Comparison of ENCODE assay signal across 9 cellular contexts in genomic region chr18:38611036-38611964, GRCh38.
DNase-seq lines count a peak whose midpoint lies in the region; ATAC-seq and TF ChIP-seq lines count a peak whose summit lies in the region.
"Had no signal": no experiment of that assay in that cellular context is flagged by ENCODE, and none has a peak within 500 bp of the region (broad histone marks: within the 10 kb centered on the region; RNA-seq: fewer than 3 reads in every experiment).

No MANE protein-coding gene starts in this region.

- CTCF ChIA-PET in activated CD4-positive, alpha-beta memory T cell treated with anti-CD3 and anti-CD28 coated beads for 36 hours (lab: Charles Lee): no interaction called here
- CTCF ChIA-PET in activated CD4-positive, alpha-beta memory T cell treated with anti-CD3 and anti-CD28 coated beads, Interleukin-2, amount 10 ng/mL, durations not matched to agents 7 days and 5 days (lab: Charles Lee): no interaction called here
- CTCF ChIA-PET in HEK293T (lab: Yijun Ruan, JAX): no interaction called here

- no peaks in the 10 kb centered on the region for H3K36me3 Mint-ChIP-seq in activated CD4-positive, alpha-beta memory T cell treated with anti-CD3 and anti-CD28 coated beads for 36 hours
- no peaks in the 10 kb centered on the region for H3K36me3 Mint-ChIP-seq in activated CD4-positive, alpha-beta memory T cell treated with anti-CD3 and anti-CD28 coated beads, Interleukin-2, amount 10 ng/mL, durations not matched to agents 7 days and 5 days (ENCODE audit: low read depth)
- H3K36me3 Mint-ChIP-seq: memory B cell had no signal

- H3K27ac Mint-ChIP-seq in activated CD4-positive, alpha-beta memory T cell treated with anti-CD3 and anti-CD28 coated beads for 36 hours: peak overlapping the region; percentile 69
- no peak overlapping the region for H3K27ac Mint-ChIP-seq in activated CD4-positive, alpha-beta memory T cell treated with anti-CD3 and anti-CD28 coated beads, Interleukin-2, amount 10 ng/mL, durations not matched to agents 7 days and 5 days
- H3K27ac Mint-ChIP-seq: memory B cell had no signal

- DNase-seq in activated CD4-positive, alpha-beta memory T cell treated with anti-CD3 and anti-CD28 coated beads for 36 hours: peak; percentile 39
- DNase-seq in activated CD4-positive, alpha-beta memory T cell treated with anti-CD3 and anti-CD28 coated beads, Interleukin-2, amount 10 ng/mL, durations not matched to agents 7 days and 5 days: no peak
- DNase-seq in stimulated activated CD4-positive, alpha-beta T cell treated with anti-CD3 and anti-CD28 coated beads, Interleukin-15, amount 100 ng/mL, for 24 hours: peak; percentile 44
- DNase-seq in inferior parietal cortex (ENCODE audit: extremely low spot score) (no peak), HCEC 1CT (no peak), HEK293T (ENCODE audit: extremely low spot score) (no peak)

- no peak overlapping the region for H3K4me3 Mint-ChIP-seq in activated CD4-positive, alpha-beta memory T cell treated with anti-CD3 and anti-CD28 coated beads for 36 hours
- no peak overlapping the region for H3K4me3 Mint-ChIP-seq in activated CD4-positive, alpha-beta memory T cell treated with anti-CD3 and anti-CD28 coated beads, Interleukin-2, amount 10 ng/mL, durations not matched to agents 7 days and 5 days
- H3K4me3 Mint-ChIP-seq: memory B cell had no signal

- intact Hi-C loops in activated CD4-positive, alpha-beta memory T cell treated with anti-CD3 and anti-CD28 coated beads for 36 hours (cut with micrococcal nuclease): loop anchor here (1.0 to 2.0 kb wide), 2 partner anchors 32 to 330 kb away; no protein-coding TSS in a partner anchor

- H3K9me3 Mint-ChIP-seq in activated CD4-positive, alpha-beta memory T cell treated with anti-CD3 and anti-CD28 coated beads for 36 hours: no peaks in the 10 kb centered on the region
- H3K9me3 Mint-ChIP-seq in activated CD4-positive, alpha-beta memory T cell treated with anti-CD3 and anti-CD28 coated beads, Interleukin-2, amount 10 ng/mL, durations not matched to agents 7 days and 5 days: no peaks in the 10 kb centered on the region
- H3K9me3 Mint-ChIP-seq: memory B cell had no signal

- H3K4me1 Mint-ChIP-seq in activated CD4-positive, alpha-beta memory T cell treated with anti-CD3 and anti-CD28 coated beads for 36 hours (ENCODE audit: low read depth): peaks cover 2% of the 10 kb centered on the region
- H3K4me1 Mint-ChIP-seq in activated CD4-positive, alpha-beta memory T cell treated with anti-CD3 and anti-CD28 coated beads, Interleukin-2, amount 10 ng/mL, durations not matched to agents 7 days and 5 days: no peaks in the 10 kb centered on the region
- H3K4me1 Mint-ChIP-seq: memory B cell had no signal

- POLR2A ChIA-PET in activated CD4-positive, alpha-beta memory T cell treated with anti-CD3 and anti-CD28 coated beads for 36 hours (lab: Charles Lee): interaction anchor here (1.2 kb wide), 1 partner anchor 114 kb away, joined by 3 read pairs; no protein-coding TSS in a partner anchor
- POLR2A ChIA-PET in activated CD4-positive, alpha-beta memory T cell treated with anti-CD3 and anti-CD28 coated beads, Interleukin-2, amount 10 ng/mL, durations not matched to agents 7 days and 5 days (lab: Charles Lee): no interaction called here
- POLR2A ChIA-PET in HEK293T (lab: Yijun Ruan, JAX): no interaction called here

- no peaks in the 10 kb centered on the region for H3K27me3 Mint-ChIP-seq in activated CD4-positive, alpha-beta memory T cell treated with anti-CD3 and anti-CD28 coated beads for 36 hours
- no peaks in the 10 kb centered on the region for H3K27me3 Mint-ChIP-seq in activated CD4-positive, alpha-beta memory T cell treated with anti-CD3 and anti-CD28 coated beads, Interleukin-2, amount 10 ng/mL, durations not matched to agents 7 days and 5 days
- H3K27me3 Mint-ChIP-seq: memory B cell had no signal

- ATAC-seq in GM21717 (IDR thresholded peaks at IDR 0.05; ENCODE audit: unreplicated experiment) (peak; percentile 86), HG03460 (IDR thresholded peaks at IDR 0.05; ENCODE audit: unreplicated experiment) (peak; percentile 90)

TF ChIP-seq in HEK293T, 16 proteins besides CTCF, POLR2A, EP300 and RAD21:
- TF ChIP-seq TARDBP (IDR thresholded peaks at IDR 0.05) (no peak), HDGF (IDR thresholded peaks at IDR 0.05; ENCODE audit: borderline replicate concordance) (no peak), BHLHE40 (IDR thresholded peaks at IDR 0.05; ENCODE audit: borderline replicate concordance) (no peak), SUZ12 (IDR thresholded peaks at IDR 0.05) (no peak), NFRKB (IDR thresholded peaks at IDR 0.05) (no peak)

Comparison
In these comparisons a context has a peak if more than half of its experiments do, and no peak if none do; other contexts are left out.
1. DNase-seq: peak in activated CD4-positive, alpha-beta memory T cell treated with anti-CD3 and anti-CD28 coated beads for 36 hours (single experiment) and stimulated activated CD4-positive, alpha-beta T cell treated with anti-CD3 and anti-CD28 coated beads, Interleukin-15, amount 100 ng/mL, for 24 hours (single experiment); none in activated CD4-positive, alpha-beta memory T cell treated with anti-CD3 and anti-CD28 coated beads, Interleukin-2, amount 10 ng/mL, durations not matched to agents 7 days and 5 days (single experiment), inferior parietal cortex (single experiment), HCEC 1CT (single experiment) and HEK293T (single experiment).